8 cellular contexts compared by ENCODE assay signal in the genomic region with DNA sequence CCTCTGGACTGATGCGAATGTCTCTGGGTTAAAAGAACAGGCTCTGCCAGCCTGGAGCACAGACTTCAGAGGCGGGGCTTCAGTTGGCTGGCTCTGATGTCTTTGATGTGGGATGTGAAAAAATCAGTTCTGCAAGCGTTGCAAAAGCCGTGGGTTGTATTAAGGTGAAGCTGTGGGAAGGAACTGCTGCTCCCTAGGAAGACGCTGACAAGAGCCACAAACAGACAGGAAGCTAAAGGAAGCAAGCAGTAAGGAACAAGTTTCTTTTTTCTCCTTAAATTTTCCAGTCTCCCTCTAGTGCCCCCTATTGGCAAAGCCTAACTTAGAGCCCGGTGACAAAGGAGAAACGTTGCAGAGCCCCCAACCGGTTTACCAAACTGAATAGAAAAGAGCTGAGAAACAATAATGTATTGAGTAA.
DNase-seq lines count a peak whose midpoint lies in the region; ATAC-seq, FAIRE-seq and TF ChIP-seq lines count a peak whose summit lies in the region.

No MANE protein-coding gene starts in this region.

- TF ChIP-seq CTCF in D721Med (IDR thresholded peaks at IDR 0.05; ENCODE audit: insufficient read depth, missing control alignments): peak; percentile 66

- H3K27ac Mint-ChIP-seq in activated T-helper 1 cell treated with anti-CD3 and anti-CD28 coated beads, Interleukin-12 subunit alpha, Interleukin-12 subunit beta, Interleukin-2, Interleukin-4 antibody, amounts not matched to agents 30 ng/mL and 10 ng/mL and 1 ng/mL, durations not matched to agents 14 hours and 24 hours and 36 hours: no peak overlapping the region
- no peak overlapping the region for H3K27ac Mint-ChIP-seq in activated CD4-positive, alpha-beta memory T cell treated with anti-CD3 and anti-CD28 coated beads, Interleukin-2, amount 10 ng/mL, durations not matched to agents 7 days and 5 days

- POLR2A ChIA-PET in activated CD4-positive, alpha-beta memory T cell treated with anti-CD3 and anti-CD28 coated beads, Interleukin-2, amount 10 ng/mL, durations not matched to agents 7 days and 5 days (lab: Charles Lee): no interaction called here

- no peak overlapping the region for H3K4me3 Mint-ChIP-seq in activated T-helper 1 cell treated with anti-CD3 and anti-CD28 coated beads, Interleukin-12 subunit alpha, Interleukin-12 subunit beta, Interleukin-2, Interleukin-4 antibody, amounts not matched to agents 30 ng/mL and 10 ng/mL and 1 ng/mL, durations not matched to agents 14 hours and 24 hours and 36 hours
- no peak overlapping the region for H3K4me3 Mint-ChIP-seq in activated CD4-positive, alpha-beta memory T cell treated with anti-CD3 and anti-CD28 coated beads, Interleukin-2, amount 10 ng/mL, durations not matched to agents 7 days and 5 days

- no peak for ATAC-seq in GM21619 (IDR thresholded peaks at IDR 0.05; ENCODE audit: unreplicated experiment)

- CTCF ChIA-PET in activated CD4-positive, alpha-beta memory T cell treated with anti-CD3 and anti-CD28 coated beads, Interleukin-2, amount 10 ng/mL, durations not matched to agents 7 days and 5 days (lab: Charles Lee): no interaction called here

- intact Hi-C loops in activated T-helper 1 cell treated with anti-CD3 and anti-CD28 coated beads, Interleukin-12 subunit alpha, Interleukin-12 subunit beta, Interleukin-2, Interleukin-4 antibody, amounts not matched to agents 30 ng/mL and 10 ng/mL and 1 ng/mL, durations not matched to agents 14 hours and 24 hours and 36 hours (cut with micrococcal nuclease): no loop called here

- no peak for FAIRE-seq in D721Med (lab: Jason Lieb, UNC)

- no peaks in the 10 kb centered on the region for H3K9me3 Mint-ChIP-seq in activated T-helper 1 cell treated with anti-CD3 and anti-CD28 coated beads, Interleukin-12 subunit alpha, Interleukin-12 subunit beta, Interleukin-2, Interleukin-4 antibody, amounts not matched to agents 30 ng/mL and 10 ng/mL and 1 ng/mL, durations not matched to agents 14 hours and 24 hours and 36 hours
- peaks cover 5% of the 10 kb centered on the region for H3K9me3 Mint-ChIP-seq in activated CD4-positive, alpha-beta memory T cell treated with anti-CD3 and anti-CD28 coated beads, Interleukin-2, amount 10 ng/mL, durations not matched to agents 7 days and 5 days

- H3K36me3 Mint-ChIP-seq in activated T-helper 1 cell treated with anti-CD3 and anti-CD28 coated beads, Interleukin-12 subunit alpha, Interleukin-12 subunit beta, Interleukin-2, Interleukin-4 antibody, amounts not matched to agents 30 ng/mL and 10 ng/mL and 1 ng/mL, durations not matched to agents 14 hours and 24 hours and 36 hours (ENCODE audit: low read depth): no peaks in the 10 kb centered on the region
- H3K36me3 Mint-ChIP-seq in activated CD4-positive, alpha-beta memory T cell treated with anti-CD3 and anti-CD28 coated beads, Interleukin-2, amount 10 ng/mL, durations not matched to agents 7 days and 5 days (ENCODE audit: low read depth): no peaks in the 10 kb centered on the region

- H3K27me3 Mint-ChIP-seq in activated T-helper 1 cell treated with anti-CD3 and anti-CD28 coated beads, Interleukin-12 subunit alpha, Interleukin-12 subunit beta, Interleukin-2, Interleukin-4 antibody, amounts not matched to agents 30 ng/mL and 10 ng/mL and 1 ng/mL, durations not matched to agents 14 hours and 24 hours and 36 hours (ENCODE audit: insufficient read depth): no peaks in the 10 kb centered on the region
- H3K27me3 Mint-ChIP-seq in activated CD4-positive, alpha-beta memory T cell treated with anti-CD3 and anti-CD28 coated beads, Interleukin-2, amount 10 ng/mL, durations not matched to agents 7 days and 5 days: no peaks in the 10 kb centered on the region

- no peak for DNase-seq in D721Med (ENCODE audit: insufficient read length, low spot score)
- DNase-seq in NAMALWA (ENCODE audit: low spot score): peak; percentile 44
- DNase-seq in dedifferentiated amniotic fluid mesenchymal stem cell (ENCODE audit: extremely low spot score): peak; percentile 52
- DNase-seq in midbrain (lab: John Stamatoyannopoulos, UW): peak; percentile 23
- no peak for DNase-seq in activated T-helper 1 cell treated with anti-CD3 and anti-CD28 coated beads, Interleukin-12 subunit alpha, Interleukin-12 subunit beta, Interleukin-2, Interleukin-4 antibody, amounts not matched to agents 30 ng/mL and 10 ng/mL and 1 ng/mL, durations not matched to agents 14 hours and 24 hours and 36 hours (ENCODE audit: low spot score)
- no peak for DNase-seq in activated CD4-positive, alpha-beta memory T cell treated with anti-CD3 and anti-CD28 coated beads, Interleukin-2, amount 10 ng/mL, durations not matched to agents 7 days and 5 days
- DNase-seq in GDM1 (lab: John Stamatoyannopoulos, UW): no peak

- H3K4me1 Mint-ChIP-seq in activated T-helper 1 cell treated with anti-CD3 and anti-CD28 coated beads, Interleukin-12 subunit alpha, Interleukin-12 subunit beta, Interleukin-2, Interleukin-4 antibody, amounts not matched to agents 30 ng/mL and 10 ng/mL and 1 ng/mL, durations not matched to agents 14 hours and 24 hours and 36 hours (ENCODE audit: low read depth): no peaks in the 10 kb centered on the region
- H3K4me1 Mint-ChIP-seq in activated CD4-positive, alpha-beta memory T cell treated with anti-CD3 and anti-CD28 coated beads, Interleukin-2, amount 10 ng/mL, durations not matched to agents 7 days and 5 days: no peaks in the 10 kb centered on the region

Comparison
In these comparisons a context has a peak if more than half of its experiments do, and no peak if none do; other contexts are left out.
1. DNase-seq: peak in NAMALWA (single experiment), dedifferentiated amniotic fluid mesenchymal stem cell (single experiment) and midbrain (single experiment); none in D721Med (single experiment), activated T-helper 1 cell treated with anti-CD3 and anti-CD28 coated beads, Interleukin-12 subunit alpha, Interleukin-12 subunit beta, Interleukin-2, Interleukin-4 antibody, amounts not matched to agents 30 ng/mL and 10 ng/mL and 1 ng/mL, durations not matched to agents 14 hours and 24 hours and 36 hours (single experiment), activated CD4-positive, alpha-beta memory T cell treated with anti-CD3 and anti-CD28 coated beads, Interleukin-2, amount 10 ng/mL, durations not matched to agents 7 days and 5 days (single experiment) and GDM1 (single experiment).